In the genomic region with DNA sequence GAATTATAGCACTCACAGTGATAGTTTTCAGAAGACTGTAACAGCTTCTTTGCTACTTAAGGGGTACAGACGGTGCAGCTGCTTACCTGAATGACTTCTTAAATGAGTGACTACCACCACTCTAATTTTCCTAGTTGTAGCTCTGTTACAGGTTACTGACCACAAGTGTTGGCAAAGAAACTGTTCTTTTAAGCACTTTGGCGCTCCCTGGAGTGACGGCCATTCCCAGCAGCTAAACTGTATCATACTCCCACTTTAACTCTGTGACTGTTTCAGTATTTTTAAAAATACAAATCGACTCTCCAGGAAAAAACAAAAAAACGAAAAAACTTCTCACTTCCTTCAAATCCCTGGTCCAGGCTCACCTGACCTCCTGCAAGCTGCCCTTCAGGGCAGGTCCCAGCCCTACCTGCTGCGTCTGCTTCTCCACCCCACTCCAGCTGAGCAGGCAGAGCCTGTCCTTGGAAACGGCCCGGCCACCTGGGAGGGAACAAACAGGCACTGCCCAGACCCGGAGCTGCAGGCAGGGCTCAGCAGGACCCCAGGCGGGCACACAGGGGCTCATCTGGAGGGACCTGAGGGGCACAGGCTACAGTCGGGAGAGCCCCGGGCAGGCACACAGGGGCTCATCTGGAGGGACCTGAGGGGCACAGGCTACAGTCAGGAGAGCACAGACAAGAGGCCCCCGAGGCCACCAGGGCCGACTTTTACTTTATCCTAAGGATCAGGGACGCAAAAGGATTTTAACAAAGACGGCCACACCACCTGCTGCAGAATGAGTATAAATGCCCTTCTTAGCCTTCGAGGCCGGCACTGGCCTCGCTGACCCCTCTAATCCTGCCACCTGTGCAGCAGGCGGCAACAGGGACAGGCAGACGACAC, we compare ENCODE assay signal across 18 cellular contexts. TPM values are rescaled to one million over a fixed set of nuclear protein-coding genes. Genes with fewer than 3 reads are reported as not detected.
DNase-seq lines count a peak whose midpoint lies in the region; ATAC-seq and TF ChIP-seq lines count a peak whose summit lies in the region.
"Had no signal": no experiment of that assay in that cellular context is flagged by ENCODE, and none has a peak within 500 bp of the region (broad histone marks: within the 10 kb centered on the region; RNA-seq: fewer than 3 reads in every experiment).

No MANE protein-coding gene starts in this region.

- no peak overlapping the region for H3K9ac ChIP-seq in neural progenitor cell
- H3K9ac ChIP-seq: KMS-11 had no signal

- H3K4me2 ChIP-seq in neural progenitor cell = peak overlapping the region; percentile 71
- H3K4me2 ChIP-seq: KMS-11 had no signal

- no peak overlapping the region for H3K27ac ChIP-seq in breast epithelium
- H3K27ac ChIP-seq in neural progenitor cell = no peak overlapping the region
- H3K27ac ChIP-seq: epithelial cell of prostate, KMS-11, SK-N-MC had no signal

- DNase-seq in breast epithelium (ENCODE audit: low spot score in 2 of 2) = peak; percentile 12 to 24
- no peak for DNase-seq in MCF 10A (ENCODE audit: unreplicated experiment)
- DNase-seq in chondrocyte (ENCODE audit: low spot score) = peak; percentile 91
- DNase-seq in neural progenitor cell (ENCODE audit: low spot score) = peak; percentile 79
- peak; percentile 64 for DNase-seq in type B pancreatic cell (ENCODE audit: extremely low spot score, unreplicated experiment)
- DNase-seq in NCI-H226 = no peak
- DNase-seq: cerebellar nuclear complex, immature natural killer cell, NCI-H1417 treated with DMSO at 0.1 percent for 48 hours, NCI-H446 had no signal

- peaks cover 27% of the 10 kb centered on the region for H4K20me1 ChIP-seq in neural progenitor cell (ENCODE audit: low read depth)

- no peak for ATAC-seq in GM19328 (IDR thresholded peaks at IDR 0.05; ENCODE audit: unreplicated experiment)
- ATAC-seq in HG03565 (IDR thresholded peaks at IDR 0.05; ENCODE audit: unreplicated experiment) = no peak

- TF ChIP-seq CTCF in breast epithelium (IDR thresholded peaks at IDR 0.05) (no peak), MCF 10A (IDR thresholded peaks at IDR 0.05; ENCODE audit: unreplicated experiment) (no peak), chondrocyte (IDR thresholded peaks at IDR 0.05) (no peak), neural progenitor cell (IDR thresholded peaks at IDR 0.05) (no peak), type B pancreatic cell (conservative IDR thresholded peaks at IDR 0.05) (no peak)

- intact Hi-C loops in breast epithelium (cut with DNase I; ENCODE audit: low total_unique reads) = no loop called here
- intact Hi-C loops in MCF 10A (cut with micrococcal nuclease) = no loop called here

- no peak for TF ChIP-seq POLR2A in breast epithelium (IDR thresholded peaks at IDR 0.05)

- no TSS peak for BruUV-seq in MCF 10A (replicated peaks; lab: Mats Ljungman, UMichigan)

- H3K4me1 Mint-ChIP-seq in MCF 10A (ENCODE audit: insufficient read depth, unreplicated experiment) = no peaks in the 10 kb centered on the region
- no peaks in the 10 kb centered on the region for H3K4me1 Mint-ChIP-seq in chondrocyte (ENCODE audit: low read depth)
- H3K4me1 Mint-ChIP-seq in neural progenitor cell = peaks cover 7% of the 10 kb centered on the region
- H3K4me1 Mint-ChIP-seq in type B pancreatic cell (ENCODE audit: unreplicated experiment) = no peaks in the 10 kb centered on the region
- H3K4me1 Mint-ChIP-seq: activated naive CD4-positive, alpha-beta T cell treated with anti-CD3 and anti-CD28 coated beads, Interleukin-2, amount 50 U/mL, for 24 hours had no signal

- CTCF ChIA-PET in MCF 10A (lab: Yijun Ruan, JAX) = no interaction called here

- peaks cover 32% of the 10 kb centered on the region for H3K36me3 Mint-ChIP-seq in MCF 10A (ENCODE audit: insufficient read depth, unreplicated experiment)
- peaks cover 33% of the 10 kb centered on the region for H3K36me3 Mint-ChIP-seq in chondrocyte (ENCODE audit: low read depth)
- peaks cover 59% of the 10 kb centered on the region for H3K36me3 Mint-ChIP-seq in neural progenitor cell
- H3K36me3 Mint-ChIP-seq in type B pancreatic cell = peaks cover 37% of the 10 kb centered on the region

- no peaks in the 10 kb centered on the region for H3K36me3 ChIP-seq in breast epithelium
- H3K36me3 ChIP-seq in neural progenitor cell = no peaks in the 10 kb centered on the region

- H3F3A ChIP-seq in neural progenitor cell (ENCODE audit: low read depth) = peaks cover 16% of the 10 kb centered on the region

- H3K27me3 Mint-ChIP-seq in MCF 10A (ENCODE audit: insufficient read depth, unreplicated experiment) (no peaks in the 10 kb centered on the region), chondrocyte (ENCODE audit: low read depth) (no peaks in the 10 kb centered on the region), neural progenitor cell (ENCODE audit: insufficient read depth, low read depth) (peaks cover 7% of the 10 kb centered on the region), type B pancreatic cell (no peaks in the 10 kb centered on the region)
- H3K27me3 Mint-ChIP-seq: activated naive CD4-positive, alpha-beta T cell treated with anti-CD3 and anti-CD28 coated beads, Interleukin-2, amount 50 U/mL, for 24 hours had no signal

- H3K27me3 ChIP-seq in breast epithelium (no peaks in the 10 kb centered on the region), neural progenitor cell (no peaks in the 10 kb centered on the region)
- H3K27me3 ChIP-seq: tibial nerve had no signal

- no peaks in the 10 kb centered on the region for H3K79me2 ChIP-seq in neural progenitor cell (ENCODE audit: low read depth)

- H3K4me3 Mint-ChIP-seq in MCF 10A (ENCODE audit: unreplicated experiment) = no peak overlapping the region
- H3K4me3 Mint-ChIP-seq in chondrocyte (ENCODE audit: unreplicated experiment) = no peak overlapping the region
- H3K4me3 Mint-ChIP-seq in neural progenitor cell = no peak overlapping the region
- H3K4me3 Mint-ChIP-seq in type B pancreatic cell = no peak overlapping the region
- H3K4me3 Mint-ChIP-seq: activated naive CD4-positive, alpha-beta T cell treated with anti-CD3 and anti-CD28 coated beads, Interleukin-2, amount 50 U/mL, for 24 hours; immature natural killer cell had no signal

- no peak overlapping the region for H3K27ac Mint-ChIP-seq in MCF 10A (ENCODE audit: low read depth, unreplicated experiment)
- H3K27ac Mint-ChIP-seq in chondrocyte (ENCODE audit: unreplicated experiment) = no peak overlapping the region
- no peak overlapping the region for H3K27ac Mint-ChIP-seq in neural progenitor cell
- no peak overlapping the region for H3K27ac Mint-ChIP-seq in type B pancreatic cell
- H3K27ac Mint-ChIP-seq: activated naive CD4-positive, alpha-beta T cell treated with anti-CD3 and anti-CD28 coated beads, Interleukin-2, amount 50 U/mL, for 24 hours; immature natural killer cell had no signal

- H2AFZ ChIP-seq in neural progenitor cell (replicated peaks) = no peak overlapping the region

- POLR2A ChIA-PET in MCF 10A (lab: Yijun Ruan, JAX) = no interaction called here

- H3K9me3 Mint-ChIP-seq in MCF 10A (ENCODE audit: unreplicated experiment) (peaks cover 9% of the 10 kb centered on the region), chondrocyte (ENCODE audit: low read depth) (peaks cover 21% of the 10 kb centered on the region), neural progenitor cell (peaks cover 51% of the 10 kb centered on the region), type B pancreatic cell (peaks cover 6% of the 10 kb centered on the region)

- H3K9me3 ChIP-seq in breast epithelium (peaks cover 19 to 32% of the 10 kb centered on the region in 2 donors), neural progenitor cell (ENCODE audit: low read depth) (peaks cover 15% of the 10 kb centered on the region)

- H3K4me1 ChIP-seq in breast epithelium = no peaks in the 10 kb centered on the region
- peaks cover 17% of the 10 kb centered on the region for H3K4me1 ChIP-seq in neural progenitor cell

- H3K4me3 ChIP-seq in breast epithelium (no peak overlapping the region), neural progenitor cell (no peak overlapping the region)
- H3K4me3 ChIP-seq: SK-N-MC, tibial nerve had no signal

RNA-seq across cellular contexts. Expression of gene SLC66A2, which starts 24.5 kb away (rescaled TPM):
- 100 to 1,000 TPM in 1 of 3 donors, 10 to 100 TPM in 2; 45.2 to 141 (median 65.9) TPM for total RNA-seq in breast epithelium
- total RNA-seq in MCF 10A (2022) = 21.7 and 24.5 TPM in 2 replicates
- 27.6 to 32.1 TPM (median 29.1 TPM) in 3 replicates for total RNA-seq in chondrocyte
- total RNA-seq in neural progenitor cell (ENCODE audit: low replicate concordance) = 5.8 and 22.3 TPM in 2 replicates
- 39.3 and 39.7 TPM in 2 replicates for total RNA-seq in type B pancreatic cell (ENCODE audit: low replicate concordance)

RNA-seq across cellular contexts. Expression of gene HSBP1L1, which starts 37.5 kb away (rescaled TPM):
- total RNA-seq in breast epithelium = 10 to 100 TPM; 24.6 to 42.1 (median 38.3) TPM
- 46.6 and 49.4 TPM in 2 replicates for total RNA-seq in MCF 10A (2022)
- 0.99 to 5.4 TPM (median 5.1 TPM) in 3 replicates for total RNA-seq in chondrocyte
- 1.7 TPM in 1 of 2 replicates, not detected in the other for total RNA-seq in neural progenitor cell (ENCODE audit: low replicate concordance)
- 9.9 and 25.0 TPM in 2 replicates for total RNA-seq in type B pancreatic cell (ENCODE audit: low replicate concordance)
- total RNA-seq: OCI-LY7 had no signal

Comparison
In these comparisons a context has a peak if more than half of its experiments do, and no peak if none do; other contexts are left out.
1. DNase-seq: peak in breast epithelium (2 of 2), chondrocyte (single experiment), neural progenitor cell (single experiment) and type B pancreatic cell (single experiment); none in MCF 10A (single experiment) and NCI-H226 (single experiment).